19 cellular contexts compared by ENCODE assay signal in genomic region chr1:2834741-2835564, GRCh38. TPM values are rescaled to one million over a fixed set of nuclear protein-coding genes. Genes with fewer than 3 reads are reported as not detected.
DNase-seq lines count a peak whose midpoint lies in the region; ATAC-seq and TF ChIP-seq lines count a peak whose summit lies in the region.
"Had no signal": no experiment of that assay in that cellular context is flagged by ENCODE, and none has a peak within 500 bp of the region (broad histone marks: within the 10 kb centered on the region; RNA-seq: fewer than 3 reads in every experiment).

No MANE protein-coding gene starts in this region.

- no peaks in the 10 kb centered on the region for H3K9me3 ChIP-seq in lower lobe of right lung
- no peaks in the 10 kb centered on the region for H3K9me3 ChIP-seq in aorta (ENCODE audit: control insufficient read depth, low read length)

- H3K27me3 ChIP-seq in lower lobe of right lung (ENCODE audit: low read depth) (no peaks in the 10 kb centered on the region), aorta (ENCODE audit: control insufficient read depth in 1 of 2, insufficient read depth in 2 of 2, low read length in 1 of 2) (no peaks in the 10 kb centered on the region)

- no peak overlapping the region for H3K27ac ChIP-seq in lower lobe of right lung
- no peak overlapping the region for H3K27ac ChIP-seq in aorta (ENCODE audit: low read depth in 1 of 2, low read length in 2 of 2)
- no peak overlapping the region for H3K27ac ChIP-seq in caudate nucleus (ENCODE audit: low read depth, low read length)

- no peak for ATAC-seq in natural killer cell treated with Interleukin-12 subunit alpha and Interleukin-12 subunit beta and Interleukin-15 and Interleukin-18, amount 100 ng/mL, for 72 hours
- ATAC-seq in natural killer cell (no peak), lower lobe of right lung (no peak), aorta (ENCODE audit: low FRiP score) (no peak)
- ATAC-seq: GM23338, HCT116 had no signal

- H3K4me1 ChIP-seq in lower lobe of right lung: no peaks in the 10 kb centered on the region
- H3K4me1 ChIP-seq in aorta (ENCODE audit: control insufficient read depth in 1 of 2, insufficient read depth in 2 of 2, low read length in 2 of 2): no peaks in the 10 kb centered on the region

- H3K4me3 Mint-ChIP-seq in natural killer cell treated with Interleukin-12 subunit alpha and Interleukin-12 subunit beta and Interleukin-15 and Interleukin-18, amount 100 ng/mL, for 72 hours: no peak overlapping the region
- H3K4me3 Mint-ChIP-seq in natural killer cell (no peak overlapping the region), chondrocyte (ENCODE audit: unreplicated experiment) (no peak overlapping the region)
- H3K4me3 Mint-ChIP-seq: CD4-positive, alpha-beta memory T cell; GM23338; H9 had no signal

- no peak overlapping the region for H3K27ac Mint-ChIP-seq in natural killer cell treated with Interleukin-12 subunit alpha and Interleukin-12 subunit beta and Interleukin-15 and Interleukin-18, amount 100 ng/mL, for 72 hours
- H3K27ac Mint-ChIP-seq in natural killer cell: no peak overlapping the region
- H3K27ac Mint-ChIP-seq in chondrocyte (ENCODE audit: unreplicated experiment): no peak overlapping the region
- H3K27ac Mint-ChIP-seq: CD4-positive, alpha-beta memory T cell; GM23338; H9 had no signal

- no peaks in the 10 kb centered on the region for H3K9me3 Mint-ChIP-seq in natural killer cell treated with Interleukin-12 subunit alpha and Interleukin-12 subunit beta and Interleukin-15 and Interleukin-18, amount 100 ng/mL, for 72 hours
- H3K9me3 Mint-ChIP-seq in natural killer cell (no peaks in the 10 kb centered on the region), chondrocyte (ENCODE audit: low read depth) (peaks cover 20% of the 10 kb centered on the region)
- H3K9me3 Mint-ChIP-seq: CD4-positive, alpha-beta memory T cell had no signal

- TF ChIP-seq CTCF in natural killer cell (IDR thresholded peaks at IDR 0.05) (no peak), chondrocyte (IDR thresholded peaks at IDR 0.05) (no peak), lower lobe of right lung (IDR thresholded peaks at IDR 0.05) (no peak)

- no peaks in the 10 kb centered on the region for H3K36me3 Mint-ChIP-seq in natural killer cell treated with Interleukin-12 subunit alpha and Interleukin-12 subunit beta and Interleukin-15 and Interleukin-18, amount 100 ng/mL, for 72 hours
- no peaks in the 10 kb centered on the region for H3K36me3 Mint-ChIP-seq in natural killer cell
- no peaks in the 10 kb centered on the region for H3K36me3 Mint-ChIP-seq in chondrocyte (ENCODE audit: low read depth)
- H3K36me3 Mint-ChIP-seq: CD4-positive, alpha-beta memory T cell had no signal

- no peak overlapping the region for H3K4me3 ChIP-seq in lower lobe of right lung
- no peak overlapping the region for H3K4me3 ChIP-seq in aorta (ENCODE audit: low read length in 2 of 2)
- H3K4me3 ChIP-seq: GM23338 had no signal

- WGBS in aorta, 2 donors: 92% methylated on average over 27 of the region's 27 CpGs

- intact Hi-C loops in natural killer cell (cut with micrococcal nuclease): no loop called here
- intact Hi-C loops in lower lobe of right lung (cut with DNase I): no loop called here
- intact Hi-C loops in aorta (cut with DNase I): no loop called here

- no peaks in the 10 kb centered on the region for H3K27me3 Mint-ChIP-seq in natural killer cell treated with Interleukin-12 subunit alpha and Interleukin-12 subunit beta and Interleukin-15 and Interleukin-18, amount 100 ng/mL, for 72 hours
- H3K27me3 Mint-ChIP-seq in natural killer cell (ENCODE audit: low read depth in 2 of 2) (no peaks in the 10 kb centered on the region), chondrocyte (ENCODE audit: low read depth) (no peaks in the 10 kb centered on the region)
- H3K27me3 Mint-ChIP-seq: CD4-positive, alpha-beta memory T cell had no signal

- DNase-seq in natural killer cell treated with Interleukin-12 subunit alpha and Interleukin-12 subunit beta and Interleukin-15 and Interleukin-18, amount 100 ng/mL, for 72 hours (ENCODE audit: low spot score): peak; percentile 42
- no peak for DNase-seq in natural killer cell
- peak; percentile 73 for DNase-seq in chondrocyte (ENCODE audit: low spot score)
- DNase-seq in lower lobe of right lung: peak; percentile 26
- DNase-seq in aorta: peak; percentile 44 to 64
- DNase-seq in caudate nucleus (lab: John Stamatoyannopoulos, UW): no peak
- DNase-seq in activated gamma-delta T cell (lab: John Stamatoyannopoulos, UW): no peak
- DNase-seq: C1 segment of cervical spinal cord; Calu3; CD4-positive, alpha-beta memory T cell; COR-L47; DMS53; DMS79 treated with DMSO at 0.1 percent for 48 hours; GF-D8; H9 had no signal

- H3K4me1 Mint-ChIP-seq in natural killer cell treated with Interleukin-12 subunit alpha and Interleukin-12 subunit beta and Interleukin-15 and Interleukin-18, amount 100 ng/mL, for 72 hours (ENCODE audit: low read depth in 2 of 2): peaks cover 3 to 5% of the 10 kb centered on the region in 2 donors
- H3K4me1 Mint-ChIP-seq in natural killer cell (peaks cover 5 to 6% of the 10 kb centered on the region in 2 donors), chondrocyte (ENCODE audit: low read depth) (no peaks in the 10 kb centered on the region)
- H3K4me1 Mint-ChIP-seq: GM23338, H9 had no signal

- H3K36me3 ChIP-seq in lower lobe of right lung (no peaks in the 10 kb centered on the region), aorta (ENCODE audit: control insufficient read depth in 1 of 2, insufficient read depth in 2 of 2, low read length in 1 of 2) (no peaks in the 10 kb centered on the region)

RNA-seq across cellular contexts. Expression of gene TTC34, which starts 33.5 kb away (rescaled TPM):
- under 1 TPM; 0.40 to 0.56 TPM for total RNA-seq in natural killer cell treated with Interleukin-12 subunit alpha and Interleukin-12 subunit beta and Interleukin-15 and Interleukin-18, amount 100 ng/mL, for 72 hours
- total RNA-seq in natural killer cell (1 to 10 TPM in 2 of 3 donors, under 1 TPM in 1; 0.80 to 1.4 (median 1.2) TPM), chondrocyte (0.60 to 1.8 TPM (median 0.67 TPM) in 3 replicates), lower lobe of right lung (2.6 TPM), aorta (1 to 10 TPM in 1 of 2 donors, under 1 TPM in 1; 0.55 to 1.3 TPM)
- under 1 TPM in 1 of 2 donors, not detected in 1; 0.95 TPM for polyA plus RNA-seq in aorta
- total RNA-seq: A172, Daoy had no signal

Comparison
In these comparisons a context has a peak if more than half of its experiments do, and no peak if none do; other contexts are left out.
1. DNase-seq: peak in natural killer cell treated with Interleukin-12 subunit alpha and Interleukin-12 subunit beta and Interleukin-15 and Interleukin-18, amount 100 ng/mL, for 72 hours (single experiment), chondrocyte (single experiment), lower lobe of right lung (single experiment) and aorta (2 of 2); none in natural killer cell (single experiment), caudate nucleus (0 of 61) and activated gamma-delta T cell (single experiment).